ENCODE assay signal across 27 cellular contexts in the genomic region with DNA sequence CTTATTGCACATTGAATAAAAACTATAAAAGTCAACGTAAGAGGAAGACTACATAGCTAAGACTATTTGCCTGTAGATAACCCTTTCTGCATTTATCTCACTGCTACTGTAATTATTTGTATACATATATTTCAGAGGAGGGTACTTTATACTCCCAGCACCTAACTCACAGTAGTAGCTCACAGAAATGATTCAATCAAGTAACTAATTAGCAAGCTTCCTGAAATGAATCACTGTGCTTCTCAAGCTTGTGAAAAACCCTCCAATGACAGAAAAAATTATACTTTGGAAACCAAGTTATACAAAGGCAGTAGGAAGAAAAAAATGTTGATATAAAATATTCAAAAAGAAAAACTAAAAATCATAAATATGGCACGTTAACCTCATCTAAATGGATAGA.
"Had no signal": no experiment of that assay in that cellular context is flagged by ENCODE, and none has a peak within 500 bp of the region (broad histone marks: within the 10 kb centered on the region; RNA-seq: fewer than 3 reads in every experiment).

No MANE protein-coding gene starts in this region.

- H3K27ac Mint-ChIP-seq: immature natural killer cell; mesothelial cell of epicardium; naive B cell; natural killer cell; neural progenitor cell; progenitor cell of endocrine pancreas; stimulated activated memory B cell treated with anti-CD40 and anti-IgM and Interleukin-4, amounts not matched to agents 10 μg/mL and 1 μg/mL and 100 μg/mL, for 72 hours; stimulated activated naive CD8-positive, alpha-beta T cell treated with anti-CD3 and anti-CD28 coated beads, Interleukin-15, amount 100 ng/mL, for 72 hours; type B pancreatic cell had no signal

- H3K27ac ChIP-seq: left ventricle myocardium inferior, neural progenitor cell, ovary, sigmoid colon, spleen, tibial nerve, uterus had no signal

- FAIRE-seq: islet of Langerhans, kidney, small intestine had no signal

- DNase-seq: hypothalamus; immature natural killer cell; kidney; left ventricle myocardium inferior; mesendoderm; naive B cell; natural killer cell; nephron progenitor cell; ovary; retina; right cardiac atrium; sigmoid colon; small intestine; spleen; stimulated activated CD4-positive, alpha-beta T cell treated with anti-CD3 and anti-CD28 coated beads, Interleukin-4, amount 100 ng/mL, for 24 hours; stimulated activated naive CD4-positive, alpha-beta T cell treated with Interleukin-2 at 50 U/mL for 16 hours; stimulated activated naive CD8-positive, alpha-beta T cell treated with anti-CD3 and anti-CD28 coated beads, Interleukin-15, amount 100 ng/mL, for 72 hours; substantia nigra; uterus had no signal

- H3K9me3 Mint-ChIP-seq: mesothelial cell of epicardium; naive B cell; natural killer cell; stimulated activated memory B cell treated with anti-CD40 and anti-IgM and Interleukin-4, amounts not matched to agents 10 μg/mL and 1 μg/mL and 100 μg/mL, for 72 hours; stimulated activated naive CD8-positive, alpha-beta T cell treated with anti-CD3 and anti-CD28 coated beads, Interleukin-15, amount 100 ng/mL, for 72 hours; type B pancreatic cell had no signal

- H3K36me3 ChIP-seq: left ventricle myocardium inferior, neural progenitor cell, ovary, sigmoid colon, tibial nerve, uterus had no signal

- H3K4me3 Mint-ChIP-seq: immature natural killer cell; mesothelial cell of epicardium; naive B cell; natural killer cell; nephron progenitor cell; neural progenitor cell; stimulated activated memory B cell treated with anti-CD40 and anti-IgM and Interleukin-4, amounts not matched to agents 10 μg/mL and 1 μg/mL and 100 μg/mL, for 72 hours; stimulated activated naive CD8-positive, alpha-beta T cell treated with anti-CD3 and anti-CD28 coated beads, Interleukin-15, amount 100 ng/mL, for 72 hours; type B pancreatic cell had no signal

- H3K4me1 Mint-ChIP-seq: mesothelial cell of epicardium had no signal

- H3K4me1 ChIP-seq: sigmoid colon, spleen, tibial nerve, uterus had no signal

- H3K27me3 ChIP-seq: neural progenitor cell, ovary, sigmoid colon, spleen, tibial nerve, uterus had no signal

- H3K9ac ChIP-seq: neural progenitor cell had no signal

- H3K4me3 ChIP-seq: left ventricle myocardium inferior, lung, neural progenitor cell, ovary, sigmoid colon, spleen, tibial nerve, uterus had no signal

- H3K9me3 ChIP-seq: left ventricle myocardium inferior, ovary, sigmoid colon, spleen, tibial nerve, uterus had no signal

- H2AFZ ChIP-seq: neural progenitor cell had no signal

- H3K4me2 ChIP-seq: neural progenitor cell had no signal

- H3K36me3 Mint-ChIP-seq: natural killer cell, neural progenitor cell had no signal

- ATAC-seq: natural killer cell; right cardiac atrium; stimulated activated memory B cell treated with anti-CD40 and anti-IgM and Interleukin-4, amounts not matched to agents 10 μg/mL and 1 μg/mL and 100 μg/mL, for 72 hours; stimulated activated naive CD8-positive, alpha-beta T cell treated with anti-CD3 and anti-CD28 coated beads, Interleukin-15, amount 100 ng/mL, for 72 hours had no signal

- H3K27me3 Mint-ChIP-seq: naive B cell; progenitor cell of endocrine pancreas; stimulated activated memory B cell treated with anti-CD40 and anti-IgM and Interleukin-4, amounts not matched to agents 10 μg/mL and 1 μg/mL and 100 μg/mL, for 72 hours; stimulated activated naive CD8-positive, alpha-beta T cell treated with anti-CD3 and anti-CD28 coated beads, Interleukin-15, amount 100 ng/mL, for 72 hours; type B pancreatic cell had no signal
